ENCODE assay signal across 7 cellular contexts in the genomic region with DNA sequence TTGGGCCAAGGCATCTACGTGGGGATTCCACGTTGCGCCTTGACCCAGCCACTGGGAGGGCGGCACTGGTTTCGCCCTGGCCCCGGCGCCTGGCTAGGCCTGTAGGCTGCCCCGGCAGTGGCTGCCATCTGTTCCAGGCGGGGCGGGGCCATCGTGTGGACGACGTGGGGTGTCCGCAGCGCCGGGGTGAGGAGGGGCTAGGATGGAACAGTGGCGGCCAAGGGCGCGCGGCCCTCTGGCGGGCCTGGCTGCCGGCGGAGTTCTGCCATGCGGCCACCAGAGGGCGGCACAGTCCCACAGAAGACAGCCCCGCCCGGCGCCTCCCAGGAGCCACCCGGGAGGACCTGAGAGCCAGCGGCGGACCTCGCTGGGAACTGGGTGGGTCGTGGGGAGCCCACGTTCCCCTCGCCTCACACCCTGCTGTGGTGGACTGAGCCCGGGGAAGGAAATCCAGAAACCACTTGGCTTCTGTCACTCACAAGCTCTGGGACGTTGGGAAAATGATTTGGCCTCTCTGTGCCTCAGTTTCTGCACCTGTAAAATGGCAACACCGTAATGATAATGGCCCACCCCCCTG. TPM values are rescaled to one million over a fixed set of nuclear protein-coding genes. Genes with fewer than 3 reads are reported as not detected.
DNase-seq lines count a peak whose midpoint lies in the region; TF ChIP-seq lines count a peak whose summit lies in the region.

No MANE protein-coding gene starts in this region.

- H3K4me3 Mint-ChIP-seq in T-helper 2 cell treated with Interferon-gamma antibody and Interleukin-4, amounts not matched to agents 5 μg/mL and 100 μg/mL, for 36 hours: no peak overlapping the region

- no peaks in the 10 kb centered on the region for H3K9me3 ChIP-seq in adrenal gland (replicated peaks in 1 of 3)
- no peaks in the 10 kb centered on the region for H3K9me3 ChIP-seq in right atrium auricular region
- H3K9me3 ChIP-seq in sigmoid colon: no peaks in the 10 kb centered on the region

- intact Hi-C loops in adrenal gland (cut with DNase I) (loop anchor here (5.0 kb wide), 4 partner anchors 405 to 490 kb away; no protein-coding TSS in a partner anchor), sigmoid colon (cut with DNase I) (loop anchor here (1.0 to 2.0 kb wide), 3 partner anchors 474 to 506 kb away; no protein-coding TSS in a partner anchor)

- 10 to 19% (median 13%) methylated on average over 14 to 38 of the region's 38 CpGs for whole genome bisulfite sequencing in adrenal gland, 4 donors
- WGBS in sigmoid colon, 2 donors: 8 to 11% methylated on average over 38 of the region's 38 CpGs

- no peaks in the 10 kb centered on the region for H3K9me3 Mint-ChIP-seq in T-helper 2 cell treated with Interferon-gamma antibody and Interleukin-4, amounts not matched to agents 5 μg/mL and 100 μg/mL, for 36 hours

- H3K36me3 Mint-ChIP-seq in T-helper 2 cell treated with Interferon-gamma antibody and Interleukin-4, amounts not matched to agents 5 μg/mL and 100 μg/mL, for 36 hours (ENCODE audit: low read depth): no peaks in the 10 kb centered on the region

- no peaks in the 10 kb centered on the region for H3K36me3 ChIP-seq in adrenal gland (replicated peaks in 1 of 2)
- no peaks in the 10 kb centered on the region for H3K36me3 ChIP-seq in right atrium auricular region
- H3K36me3 ChIP-seq in sigmoid colon: no peaks in the 10 kb centered on the region

- H3K4me1 ChIP-seq in adrenal gland (replicated peaks in 1 of 2) (peaks cover 0 to 6% of the 10 kb centered on the region in 2 donors), right atrium auricular region (peaks cover 0 to 6% of the 10 kb centered on the region in 2 donors), sigmoid colon (peaks cover 0 to 9% (median 7%) of the 10 kb centered on the region in 4 donors)

- H3K27ac ChIP-seq in adrenal gland (no peak overlapping the region), right atrium auricular region (no peak overlapping the region), sigmoid colon (no peak overlapping the region)

- peaks cover 3% of the 10 kb centered on the region for H3K27me3 ChIP-seq in adrenal gland
- no peaks in the 10 kb centered on the region for H3K27me3 ChIP-seq in right atrium auricular region
- peaks cover 0 to 24% (median 0%) of the 10 kb centered on the region in 3 donors for H3K27me3 ChIP-seq in sigmoid colon

- no peak for TF ChIP-seq EP300 in sigmoid colon (IDR thresholded peaks at IDR 0.05)

- peaks cover 2% of the 10 kb centered on the region for H3K4me1 Mint-ChIP-seq in T-helper 2 cell treated with Interferon-gamma antibody and Interleukin-4, amounts not matched to agents 5 μg/mL and 100 μg/mL, for 36 hours (ENCODE audit: low read depth)

- TF ChIP-seq POLR2A in adrenal gland (IDR thresholded peaks at IDR 0.05) (no peak), sigmoid colon (IDR thresholded peaks at IDR 0.05) (no peak)

- H3K27ac Mint-ChIP-seq in T-helper 2 cell treated with Interferon-gamma antibody and Interleukin-4, amounts not matched to agents 5 μg/mL and 100 μg/mL, for 36 hours: no peak overlapping the region

- peaks cover 21% of the 10 kb centered on the region for H3K27me3 Mint-ChIP-seq in T-helper 2 cell treated with Interferon-gamma antibody and Interleukin-4, amounts not matched to agents 5 μg/mL and 100 μg/mL, for 36 hours (ENCODE audit: low read depth)

- peak; percentile 90 for TF ChIP-seq CTCF in GM12875 (IDR thresholded peaks at IDR 0.05; ENCODE audit: borderline replicate concordance, insufficient read depth, low read depth, low read length)
- peak; percentile 80 to 98 (median 94) for TF ChIP-seq CTCF in adrenal gland (IDR thresholded peaks at IDR 0.05)
- peak; percentile 88 to 98 for TF ChIP-seq CTCF in right atrium auricular region (IDR thresholded peaks at IDR 0.05)
- TF ChIP-seq CTCF in sigmoid colon (IDR thresholded peaks at IDR 0.05): peak; percentile 85 to 97 (median 90)

- DNase-seq in NAMALWA (ENCODE audit: low spot score): peak; percentile 72
- DNase-seq in T-helper 2 cell treated with Interferon-gamma antibody and Interleukin-4, amounts not matched to agents 5 μg/mL and 100 μg/mL, for 36 hours (ENCODE audit: low spot score): peak; percentile 73
- peak; percentile 64 to 83 (median 76) for DNase-seq in adrenal gland
- DNase-seq in right atrium auricular region (ENCODE audit: low spot score): peak; percentile 66
- DNase-seq in sigmoid colon: peak; percentile 82
- DNase-seq in amniotic stem cell (lab: John Stamatoyannopoulos, UW): no peak

- H3K4me3 ChIP-seq in GM12875 (ENCODE audit: low read depth, low read length) (no peak overlapping the region), adrenal gland (no peak overlapping the region), right atrium auricular region (no peak overlapping the region), sigmoid colon (no peak overlapping the region)

RNA-seq across cellular contexts. Expression of gene RAPGEF1, which starts 22.6 kb away (rescaled TPM):
- total RNA-seq in adrenal gland (100 to 1,000 TPM in 1 of 8 donors, 10 to 100 TPM in 7; 38.6 to 136 (median 61.2) TPM), right atrium auricular region (10 to 100 TPM; 59.5 to 65.1 TPM), sigmoid colon (10 to 100 TPM; 41.7 to 58.2 (median 49.0) TPM)
- polyA plus RNA-seq in adrenal gland (10 to 100 TPM; 14.5 to 48.7 (median 26.9) TPM), sigmoid colon (10 to 100 TPM; 14.4 to 45.3 (median 20.3) TPM)
